Comparison of ENCODE assay signal across 1 cellular context in the genomic region with DNA sequence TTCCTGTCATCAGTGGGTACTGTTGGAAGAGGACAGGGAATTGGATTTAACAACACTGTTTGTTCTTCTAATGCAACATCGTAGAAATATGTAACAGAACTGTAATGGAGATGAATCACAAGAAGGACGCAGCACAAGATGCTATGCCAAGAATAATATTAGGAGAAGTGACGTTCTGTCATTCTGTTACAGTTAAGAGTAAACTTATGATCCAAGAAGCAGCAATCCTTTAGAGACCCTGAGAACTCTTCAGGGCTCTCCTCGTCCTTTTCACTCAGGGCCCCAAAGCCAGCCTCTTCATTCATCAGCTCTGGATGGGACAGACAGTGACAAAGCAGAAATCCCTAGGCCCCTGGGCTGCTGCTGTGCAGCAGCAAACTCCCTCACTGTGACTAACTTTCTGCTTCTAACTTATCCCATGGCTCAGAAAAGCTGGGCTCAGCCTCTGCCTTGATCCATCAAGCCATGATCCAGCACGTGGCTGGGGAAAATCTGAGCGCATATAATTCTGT.
TF ChIP-seq lines count a peak whose summit lies in the region.

No MANE protein-coding gene starts in this region.

TF ChIP-seq in K562, 482 proteins besides CTCF, POLR2A, EP300 and RAD21 (continued from another document and continues in another):
- TF ChIP-seq, protein P1, sequence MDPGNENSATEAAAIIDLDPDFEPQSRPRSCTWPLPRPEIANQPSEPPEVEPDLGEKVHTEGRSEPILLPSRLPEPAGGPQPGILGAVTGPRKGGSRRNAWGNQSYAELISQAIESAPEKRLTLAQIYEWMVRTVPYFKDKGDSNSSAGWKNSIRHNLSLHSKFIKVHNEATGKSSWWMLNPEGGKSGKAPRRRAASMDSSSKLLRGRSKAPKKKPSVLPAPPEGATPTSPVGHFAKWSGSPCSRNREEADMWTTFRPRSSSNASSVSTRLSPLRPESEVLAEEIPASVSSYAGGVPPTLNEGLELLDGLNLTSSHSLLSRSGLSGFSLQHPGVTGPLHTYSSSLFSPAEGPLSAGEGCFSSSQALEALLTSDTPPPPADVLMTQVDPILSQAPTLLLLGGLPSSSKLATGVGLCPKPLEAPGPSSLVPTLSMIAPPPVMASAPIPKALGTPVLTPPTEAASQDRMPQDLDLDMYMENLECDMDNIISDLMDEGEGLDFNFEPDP (CRISPR knock-in tag; IDR thresholded peaks at IDR 0.05) = no peak
- TF ChIP-seq GABPA (tag; conservative IDR thresholded peaks at IDR 0.05; ENCODE audit: low read depth) = no peak
- no peak for TF ChIP-seq HDAC8 (tag; IDR thresholded peaks at IDR 0.05)
- TF ChIP-seq C11orf30 (IDR thresholded peaks at IDR 0.05; ENCODE audit: low read depth) = peak; percentile 92
- no peak for TF ChIP-seq TAF7 (tag; IDR thresholded peaks at IDR 0.05)
- TF ChIP-seq JUNB (CRISPR knock-in tag; conservative IDR thresholded peaks at IDR 0.05) = no peak
- TF ChIP-seq ILK (tag; IDR thresholded peaks at IDR 0.05; ENCODE audit: borderline replicate concordance, low read depth) = no peak
- TF ChIP-seq ZNF41 (CRISPR knock-in tag; conservative IDR thresholded peaks at IDR 0.05) = no peak; the same call in 1 of the 2 replicates
- no peak for TF ChIP-seq CLOCK (CRISPR knock-in tag; IDR thresholded peaks at IDR 0.05; ENCODE audit: borderline replicate concordance)
- TF ChIP-seq FOXK1 (CRISPR knock-in tag; IDR thresholded peaks at IDR 0.05; ENCODE audit: borderline replicate concordance) = no peak
- peak; percentile 82 for TF ChIP-seq MAFG (tag; conservative IDR thresholded peaks at IDR 0.05)
- no peak for TF ChIP-seq HLTF (IDR thresholded peaks at IDR 0.05)
- TF ChIP-seq TBL1XR1 (IDR thresholded peaks at IDR 0.05; ENCODE audit: low read length in 2 of 2) = no peak
- TF ChIP-seq ZNF444 (CRISPR knock-in tag; IDR thresholded peaks at IDR 0.05) = no peak
- TF ChIP-seq ZNF436 (CRISPR knock-in tag; IDR thresholded peaks at IDR 0.05) = no peak
- no peak for TF ChIP-seq ELF4 (CRISPR knock-in tag; IDR thresholded peaks at IDR 0.05)
- TF ChIP-seq SUPT5H (IDR thresholded peaks at IDR 0.05) = no peak
- no peak for TF ChIP-seq PHB2 (IDR thresholded peaks at IDR 0.05; ENCODE audit: low read depth)
- no peak for TF ChIP-seq TCFL5 (CRISPR knock-in tag; conservative IDR thresholded peaks at IDR 0.05)
- no peak for TF ChIP-seq NELFE (IDR thresholded peaks at IDR 0.05; ENCODE audit: insufficient read depth, insufficient read length)
- no peak for TF ChIP-seq ZBTB9 (CRISPR knock-in tag; IDR thresholded peaks at IDR 0.05)
- TF ChIP-seq ETV1 (tag; conservative IDR thresholded peaks at IDR 0.05; ENCODE audit: low read depth) = no peak
- TF ChIP-seq ZNF445 (CRISPR knock-in tag; IDR thresholded peaks at IDR 0.05; ENCODE audit: low read depth) = no peak
- TF ChIP-seq EP400 (IDR thresholded peaks at IDR 0.05) = no peak
- no peak for TF ChIP-seq PYGO2 (tag; IDR thresholded peaks at IDR 0.05)
- no peak for TF ChIP-seq U2AF2 (optimal IDR thresholded peaks at IDR 0.05; ENCODE audit: low read depth, low read length)
- TF ChIP-seq EZH2 (IDR thresholded peaks at IDR 0.05; ENCODE audit: borderline replicate concordance, low read depth, low read length) = no peak
- no peak for TF ChIP-seq ETV5 (CRISPR knock-in tag; IDR thresholded peaks at IDR 0.05; ENCODE audit: low read depth)
- no peak for TF ChIP-seq ZNF212 (CRISPR knock-in tag; IDR thresholded peaks at IDR 0.05)
- TF ChIP-seq, protein P2, sequence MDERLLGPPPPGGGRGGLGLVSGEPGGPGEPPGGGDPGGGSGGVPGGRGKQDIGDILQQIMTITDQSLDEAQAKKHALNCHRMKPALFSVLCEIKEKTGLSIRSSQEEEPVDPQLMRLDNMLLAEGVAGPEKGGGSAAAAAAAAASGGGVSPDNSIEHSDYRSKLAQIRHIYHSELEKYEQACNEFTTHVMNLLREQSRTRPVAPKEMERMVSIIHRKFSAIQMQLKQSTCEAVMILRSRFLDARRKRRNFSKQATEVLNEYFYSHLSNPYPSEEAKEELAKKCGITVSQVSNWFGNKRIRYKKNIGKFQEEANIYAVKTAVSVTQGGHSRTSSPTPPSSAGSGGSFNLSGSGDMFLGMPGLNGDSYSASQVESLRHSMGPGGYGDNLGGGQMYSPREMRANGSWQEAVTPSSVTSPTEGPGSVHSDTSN (CRISPR knock-in tag; IDR thresholded peaks at IDR 0.05; ENCODE audit: low read depth) = no peak
- TF ChIP-seq, protein P2 (tag; conservative IDR thresholded peaks at IDR 0.05; ENCODE audit: low read depth) = peak; percentile 64
- TF ChIP-seq, protein P3, sequence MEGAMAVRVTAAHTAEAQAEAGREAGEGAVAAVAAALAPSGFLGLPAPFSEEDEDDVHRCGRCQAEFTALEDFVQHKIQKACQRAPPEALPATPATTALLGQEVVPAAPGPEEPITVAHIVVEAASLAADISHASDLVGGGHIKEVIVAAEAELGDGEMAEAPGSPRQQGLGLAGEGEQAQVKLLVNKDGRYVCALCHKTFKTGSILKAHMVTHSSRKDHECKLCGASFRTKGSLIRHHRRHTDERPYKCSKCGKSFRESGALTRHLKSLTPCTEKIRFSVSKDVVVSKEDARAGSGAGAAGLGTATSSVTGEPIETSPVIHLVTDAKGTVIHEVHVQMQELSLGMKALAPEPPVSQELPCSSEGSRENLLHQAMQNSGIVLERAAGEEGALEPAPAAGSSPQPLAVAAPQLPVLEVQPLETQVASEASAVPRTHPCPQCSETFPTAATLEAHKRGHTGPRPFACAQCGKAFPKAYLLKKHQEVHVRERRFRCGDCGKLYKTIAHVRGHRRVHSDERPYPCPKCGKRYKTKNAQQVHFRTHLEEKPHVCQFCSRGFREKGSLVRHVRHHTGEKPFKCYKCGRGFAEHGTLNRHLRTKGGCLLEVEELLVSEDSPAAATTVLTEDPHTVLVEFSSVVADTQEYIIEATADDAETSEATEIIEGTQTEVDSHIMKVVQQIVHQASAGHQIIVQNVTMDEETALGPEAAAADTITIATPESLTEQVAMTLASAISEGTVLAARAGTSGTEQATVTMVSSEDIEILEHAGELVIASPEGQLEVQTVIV (CRISPR knock-in tag; IDR thresholded peaks at IDR 0.05; ENCODE audit: borderline replicate concordance) = no peak
- TF ChIP-seq TAL1 (IDR thresholded peaks at IDR 0.05) = no peak
- TF ChIP-seq BACH1 (tag; IDR thresholded peaks at IDR 0.05) = peak; percentile 43; the same call in 1 of the 2 replicates
- no peak for TF ChIP-seq SRF (CRISPR knock-in tag; IDR thresholded peaks at IDR 0.05)
- no peak for TF ChIP-seq ZNF232 (CRISPR knock-in tag; IDR thresholded peaks at IDR 0.05)
- no peak for TF ChIP-seq SREBF1 (IDR thresholded peaks at IDR 0.05; ENCODE audit: borderline replicate concordance, low read depth, low read length)
- no peak for TF ChIP-seq REST (CRISPR knock-in tag; IDR thresholded peaks at IDR 0.05; ENCODE audit: low read depth)
- no peak for TF ChIP-seq TAF9B (IDR thresholded peaks at IDR 0.05; ENCODE audit: partially characterized antibody)
- TF ChIP-seq ZNF778 (CRISPR knock-in tag; IDR thresholded peaks at IDR 0.05) = no peak
- TF ChIP-seq TGIF2 (CRISPR knock-in tag; IDR thresholded peaks at IDR 0.05) = no peak
- no peak for TF ChIP-seq RBM25 (IDR thresholded peaks at IDR 0.05; ENCODE audit: low read depth, low read length, severe bottlenecking)
- TF ChIP-seq RBM22 (IDR thresholded peaks at IDR 0.05; ENCODE audit: low read depth, low read length, poor library complexity, severe bottlenecking) = no peak
- TF ChIP-seq ATF7 (IDR thresholded peaks at IDR 0.05) = 0 out of 2 replicates have a peak, but pooled peaks have one; percentile 10
- no peak for TF ChIP-seq KLF16 (IDR thresholded peaks at IDR 0.05)
- no peak for TF ChIP-seq ZNF766 (CRISPR knock-in tag; conservative IDR thresholded peaks at IDR 0.05)
- no peak for TF ChIP-seq HMG20B (CRISPR knock-in tag; IDR thresholded peaks at IDR 0.05)
- TF ChIP-seq ZNF24 (IDR thresholded peaks at IDR 0.05) = no peak
- no peak for TF ChIP-seq MAZ (CRISPR knock-in tag; conservative IDR thresholded peaks at IDR 0.05 in 1 of 2, IDR thresholded peaks at IDR 0.05 in 1 of 2)
- TF ChIP-seq ZNF655 (CRISPR knock-in tag; IDR thresholded peaks at IDR 0.05) = no peak
- no peak for TF ChIP-seq ZFP91 (CRISPR knock-in tag; IDR thresholded peaks at IDR 0.05)
- TF ChIP-seq ESRRB (CRISPR knock-in tag; IDR thresholded peaks at IDR 0.05; ENCODE audit: borderline replicate concordance) = no peak
